Comparison of ENCODE assay signal across 10 cellular contexts in genomic region chr5:143314664-143315063, GRCh38.
DNase-seq lines count a peak whose midpoint lies in the region; ATAC-seq, FAIRE-seq and TF ChIP-seq lines count a peak whose summit lies in the region.
"Had no signal": no experiment of that assay in that cellular context is flagged by ENCODE, and none has a peak within 500 bp of the region (broad histone marks: within the 10 kb centered on the region; RNA-seq: fewer than 3 reads in every experiment).

No MANE protein-coding gene starts in this region.

- H3K27ac ChIP-seq in breast epithelium (no peak overlapping the region), subcutaneous abdominal adipose tissue (ENCODE audit: low read depth, low read length) (peak overlapping the region; percentile 76), prostate gland (no peak overlapping the region)

- H3K9ac ChIP-seq in subcutaneous abdominal adipose tissue (ENCODE audit: low read length in 5 of 5): peak overlapping the region in 1 of 5 donors; percentile 1

- H3K4me3 Mint-ChIP-seq in MCF 10A (ENCODE audit: unreplicated experiment): no peak overlapping the region

- H3K36me3 ChIP-seq in breast epithelium (no peaks in the 10 kb centered on the region), subcutaneous abdominal adipose tissue (ENCODE audit: control insufficient read depth in 5 of 5, insufficient read depth in 5 of 5, low read length in 5 of 5) (peaks cover 18 to 34% (median 26%) of the 10 kb centered on the region in 5 donors), prostate gland (no peaks in the 10 kb centered on the region)

- no peaks in the 10 kb centered on the region for H3K27me3 Mint-ChIP-seq in MCF 10A (ENCODE audit: insufficient read depth, unreplicated experiment)

- ATAC-seq in GM18511 (IDR thresholded peaks at IDR 0.05; ENCODE audit: unreplicated experiment): no peak

- H3K4me1 ChIP-seq in breast epithelium (peaks cover 0 to 8% of the 10 kb centered on the region in 2 donors), subcutaneous abdominal adipose tissue (ENCODE audit: control insufficient read depth in 5 of 5, insufficient read depth in 5 of 5, low read length in 5 of 5) (peaks cover 2 to 56% (median 45%) of the 10 kb centered on the region in 5 donors), prostate gland (replicated peaks) (no peaks in the 10 kb centered on the region)

- H3K4me3 ChIP-seq in breast epithelium (no peak overlapping the region), subcutaneous abdominal adipose tissue (ENCODE audit: low read depth in 1 of 5, low read length in 5 of 5) (no peak overlapping the region), prostate gland (no peak overlapping the region)

- no peaks in the 10 kb centered on the region for H3K27me3 ChIP-seq in breast epithelium
- H3K27me3 ChIP-seq in subcutaneous abdominal adipose tissue (ENCODE audit: control insufficient read depth in 5 of 5, insufficient read depth in 4 of 5, low read length in 5 of 5): no peaks in the 10 kb centered on the region
- no peaks in the 10 kb centered on the region for H3K27me3 ChIP-seq in prostate gland (replicated peaks; ENCODE audit: insufficient read depth)

- FAIRE-seq in RCC 7860 (lab: Jason Lieb, UNC): peak; percentile 98

- peaks cover 69% of the 10 kb centered on the region for H3K4me1 Mint-ChIP-seq in MCF 10A (ENCODE audit: insufficient read depth, unreplicated experiment)

- no peak for TF ChIP-seq CTCF in MCF 10A (IDR thresholded peaks at IDR 0.05; ENCODE audit: unreplicated experiment)
- TF ChIP-seq CTCF in breast epithelium (IDR thresholded peaks at IDR 0.05): no peak
- no peak for TF ChIP-seq CTCF in prostate gland (IDR thresholded peaks at IDR 0.05)
- TF ChIP-seq CTCF in GM10266 (IDR thresholded peaks at IDR 0.05; ENCODE audit: control insufficient read depth, insufficient read depth, low read depth, missing control alignments): no peak

- H3K9me3 ChIP-seq in breast epithelium (no peaks in the 10 kb centered on the region), subcutaneous abdominal adipose tissue (ENCODE audit: control insufficient read depth in 5 of 5, low read length in 5 of 5) (no peaks in the 10 kb centered on the region), prostate gland (no peaks in the 10 kb centered on the region)

- H3K36me3 Mint-ChIP-seq in MCF 10A (ENCODE audit: insufficient read depth, unreplicated experiment): peaks cover 47% of the 10 kb centered on the region

- BruUV-seq in MCF 10A (replicated peaks; lab: Mats Ljungman, UMichigan): no TSS peak

- peak; percentile 68 for DNase-seq in MCF 10A (ENCODE audit: unreplicated experiment)
- no peak for DNase-seq in breast epithelium (ENCODE audit: low spot score in 2 of 2)
- peak; percentile 71 for DNase-seq in RCC 7860 (ENCODE audit: low spot score)
- DNase-seq in fibroblast of peridontal ligament (ENCODE audit: extremely low read depth): peak; percentile 76
- no peak for DNase-seq in prostate gland (ENCODE audit: low spot score)
- no peak for DNase-seq in GM10266 (ENCODE audit: extremely low spot score)
- DNase-seq: NCI-H1694 treated with DMSO at 0.1 percent for 48 hours, T1000 had no signal

- H3K9me3 Mint-ChIP-seq in MCF 10A (ENCODE audit: unreplicated experiment): no peaks in the 10 kb centered on the region

- TF ChIP-seq POLR2A in breast epithelium (IDR thresholded peaks at IDR 0.05): no peak
- no peak for TF ChIP-seq POLR2A in prostate gland (IDR thresholded peaks at IDR 0.05)

- CTCF ChIA-PET in MCF 10A (lab: Yijun Ruan, JAX): interaction anchor here (0.6 to 0.9 kb wide), 2 partner anchors 209 to 389 kb away, joined by 3 to 4 read pairs; no protein-coding TSS in a partner anchor

- peak overlapping the region; percentile 73 for H3K27ac Mint-ChIP-seq in MCF 10A (ENCODE audit: low read depth, unreplicated experiment)

- POLR2A ChIA-PET in MCF 10A (lab: Yijun Ruan, JAX): interaction anchor here (0.6 to 5.8 kb wide), 8 partner anchors 18 to 394 kb away, joined by 3 to 29 read pairs (median 4); no protein-coding TSS in a partner anchor

- intact Hi-C loops in MCF 10A (cut with micrococcal nuclease): loop anchor here (5.0 to 10.0 kb wide), 2 partner anchors 312 to 390 kb away; no protein-coding TSS in a partner anchor
- intact Hi-C loops in breast epithelium (cut with DNase I; ENCODE audit: low total_unique reads): no loop called here
- intact Hi-C loops in prostate gland (cut with DNase I): no loop called here

Comparison
In these comparisons a context has a peak if more than half of its experiments do, and no peak if none do; other contexts are left out.
1. DNase-seq: peak in MCF 10A (single experiment), RCC 7860 (single experiment) and fibroblast of peridontal ligament (single experiment); none in breast epithelium (0 of 2), prostate gland (single experiment) and GM10266 (single experiment).